Comparison of ENCODE assay signal across 22 cellular contexts in the genomic region with DNA sequence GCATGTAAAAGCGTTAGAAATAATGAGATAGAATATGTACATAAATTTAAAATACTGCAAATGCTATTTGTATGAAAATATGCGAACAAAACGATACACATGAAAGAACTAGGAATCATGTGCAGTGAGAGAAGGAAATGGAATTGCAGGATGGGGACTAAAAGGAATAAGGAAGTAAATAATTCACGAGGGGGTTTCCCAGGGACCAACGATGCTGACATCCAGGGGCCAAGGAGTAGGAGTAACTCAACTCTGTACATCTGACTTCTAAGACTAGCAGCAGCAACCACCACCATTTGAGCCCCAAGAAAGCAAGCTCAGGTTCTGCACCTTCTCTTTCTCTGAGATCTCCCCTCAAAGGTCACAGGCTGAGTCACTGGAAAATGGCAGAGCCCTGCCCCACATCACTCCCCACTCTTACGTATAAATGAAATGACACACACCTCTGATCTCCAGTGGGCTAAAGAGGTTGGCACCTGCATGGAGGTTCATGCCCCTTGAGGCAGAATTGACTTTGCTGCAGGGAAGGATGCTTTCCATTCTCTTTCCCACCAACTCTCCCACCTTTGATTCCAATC.
DNase-seq lines count a peak whose midpoint lies in the region; ATAC-seq lines count a peak whose summit lies in the region.
"Had no signal": no experiment of that assay in that cellular context is flagged by ENCODE, and none has a peak within 500 bp of the region (broad histone marks: within the 10 kb centered on the region; RNA-seq: fewer than 3 reads in every experiment).

No MANE protein-coding gene starts in this region.

- H3K79me2 ChIP-seq in mesendoderm (ENCODE audit: control insufficient read depth, insufficient read depth, low read length) = no peaks in the 10 kb centered on the region

- H3K4me3 ChIP-seq in mesendoderm (ENCODE audit: low read length) = no peak overlapping the region
- H3K4me3 ChIP-seq: suprapubic skin had no signal

- no peaks in the 10 kb centered on the region for H3K79me1 ChIP-seq in mesendoderm (ENCODE audit: low read length)

- peak overlapping the region; percentile 65 for H2AK5ac ChIP-seq in mesendoderm (ENCODE audit: low read length)

- peak; percentile 62 to 69 for ATAC-seq in activated CD4-positive, CD25-positive, alpha-beta regulatory T cell treated with anti-CD3 and anti-CD28 coated beads, Interleukin-2, amount 50 U/mL, for 24 hours
- peak; percentile 81 for ATAC-seq in stimulated activated naive CD8-positive, alpha-beta T cell treated with anti-CD3 and anti-CD28 coated beads, Interleukin-15, amount 100 ng/mL, for 72 hours
- ATAC-seq: effector memory CD8-positive, alpha-beta T cell; left colon had no signal

- H3K23ac ChIP-seq in mesendoderm (ENCODE audit: low read length) = no peak overlapping the region

- H3K9me3 Mint-ChIP-seq in stimulated activated naive CD8-positive, alpha-beta T cell treated with anti-CD3 and anti-CD28 coated beads, Interleukin-15, amount 100 ng/mL, for 72 hours = no peaks in the 10 kb centered on the region
- H3K9me3 Mint-ChIP-seq: activated naive CD4-positive, alpha-beta T cell treated with anti-CD3 and anti-CD28 coated beads, Interleukin-2, amount 50 U/mL, for 24 hours; effector memory CD8-positive, alpha-beta T cell; neural crest cell had no signal

- H4K5ac ChIP-seq in mesendoderm (ENCODE audit: low read length) = no peak overlapping the region

- H3K27ac ChIP-seq in mesendoderm (ENCODE audit: low read depth, low read length) = no peak overlapping the region

- no CpG with 5 or more reads among the region's 6 CpGs for WGBS in mesendoderm (ENCODE audit: extremely low coverage, insufficient coverage, low lambda C conversion rate)

- H2BK5ac ChIP-seq in mesendoderm (ENCODE audit: low read length) = no peak overlapping the region

- peaks cover 11% of the 10 kb centered on the region for H3K27me3 Mint-ChIP-seq in stimulated activated naive CD8-positive, alpha-beta T cell treated with anti-CD3 and anti-CD28 coated beads, Interleukin-15, amount 100 ng/mL, for 72 hours

- no peak overlapping the region for H3K4me2 ChIP-seq in mesendoderm (ENCODE audit: low read length)

- peak overlapping the region in 1 of 2 donors; percentile 30 for H3K4me3 Mint-ChIP-seq in stimulated activated naive CD8-positive, alpha-beta T cell treated with anti-CD3 and anti-CD28 coated beads, Interleukin-15, amount 100 ng/mL, for 72 hours
- H3K4me3 Mint-ChIP-seq: activated naive CD4-positive, alpha-beta T cell treated with anti-CD3 and anti-CD28 coated beads, Interleukin-2, amount 50 U/mL, for 24 hours; effector memory CD8-positive, alpha-beta T cell; neural crest cell had no signal

- no peak overlapping the region for H3K4ac ChIP-seq in mesendoderm (ENCODE audit: low read depth, low read length)

- H3K36me3 ChIP-seq in mesendoderm (ENCODE audit: control insufficient read depth, insufficient read depth, low read length) = no peaks in the 10 kb centered on the region
- H3K36me3 ChIP-seq: BE2C, suprapubic skin had no signal

- H3K18ac ChIP-seq in mesendoderm (ENCODE audit: low read length) = no peak overlapping the region

- DNase-seq in activated CD4-positive, CD25-positive, alpha-beta regulatory T cell (lab: John Stamatoyannopoulos, UW) = no peak
- DNase-seq in stimulated activated CD4-positive, alpha-beta T cell treated with anti-CD3 and anti-CD28 coated beads, Interleukin-1b, Interleukin-23, amount 100 ng/mL, for 48 hours = peak; percentile 48
- DNase-seq in stimulated activated CD4-positive, alpha-beta T cell treated with anti-CD3 and anti-CD28 coated beads, Interleukin-12 subunit alpha, Interleukin-12 subunit beta, amount 100 ng/mL, for 4 hours = no peak
- DNase-seq in mesendoderm (no peak), islet precursor cell (no peak), ureter (ENCODE audit: low spot score) (no peak)
- DNase-seq in stimulated activated naive CD8-positive, alpha-beta T cell treated with anti-CD3 and anti-CD28 coated beads, Interleukin-15, amount 100 ng/mL, for 72 hours = peak; percentile 26 to 36
- DNase-seq: BE2C; effector memory CD8-positive, alpha-beta T cell; KG1; left colon; midbrain; MV-4-11; NCI-H1694 treated with DMSO at 0.1 percent for 48 hours; NCI-H226; NCI-H82; SHP77; T-helper 1 cell had no signal

- no peak overlapping the region for H2BK120ac ChIP-seq in mesendoderm (ENCODE audit: low read depth, low read length)

- H4K8ac ChIP-seq in mesendoderm (ENCODE audit: low read depth, low read length) = no peak overlapping the region

- peak overlapping the region in 1 of 2 donors; percentile 59 for H3K27ac Mint-ChIP-seq in stimulated activated naive CD8-positive, alpha-beta T cell treated with anti-CD3 and anti-CD28 coated beads, Interleukin-15, amount 100 ng/mL, for 72 hours
- H3K27ac Mint-ChIP-seq: activated naive CD4-positive, alpha-beta T cell treated with anti-CD3 and anti-CD28 coated beads, Interleukin-2, amount 50 U/mL, for 24 hours; effector memory CD8-positive, alpha-beta T cell had no signal

- H3K4me1 ChIP-seq in mesendoderm (ENCODE audit: control insufficient read depth, low read depth, low read length) = peaks cover 8% of the 10 kb centered on the region
- H3K4me1 ChIP-seq: BE2C had no signal

- no peaks in the 10 kb centered on the region for H3K27me3 ChIP-seq in mesendoderm (ENCODE audit: insufficient read depth, low read length, poor library complexity)
- H3K27me3 ChIP-seq: BE2C, suprapubic skin had no signal

- no peak overlapping the region for H3K56ac ChIP-seq in mesendoderm (ENCODE audit: low read length)

- no peak overlapping the region for H3K9ac ChIP-seq in mesendoderm (ENCODE audit: low read length)

- peaks cover 34% of the 10 kb centered on the region for H3K4me1 Mint-ChIP-seq in stimulated activated naive CD8-positive, alpha-beta T cell treated with anti-CD3 and anti-CD28 coated beads, Interleukin-15, amount 100 ng/mL, for 72 hours
- H3K4me1 Mint-ChIP-seq: neural crest cell had no signal

- no peak overlapping the region for H2BK15ac ChIP-seq in mesendoderm (replicated peaks; ENCODE audit: low read depth)

Comparison
In these comparisons a context has a peak if more than half of its experiments do, and no peak if none do; other contexts are left out.
1. DNase-seq: peak in stimulated activated CD4-positive, alpha-beta T cell treated with anti-CD3 and anti-CD28 coated beads, Interleukin-1b, Interleukin-23, amount 100 ng/mL, for 48 hours (single experiment) and stimulated activated naive CD8-positive, alpha-beta T cell treated with anti-CD3 and anti-CD28 coated beads, Interleukin-15, amount 100 ng/mL, for 72 hours (2 of 2); none in activated CD4-positive, CD25-positive, alpha-beta regulatory T cell (0 of 4), stimulated activated CD4-positive, alpha-beta T cell treated with anti-CD3 and anti-CD28 coated beads, Interleukin-12 subunit alpha, Interleukin-12 subunit beta, amount 100 ng/mL, for 4 hours (single experiment), mesendoderm (single experiment), islet precursor cell (single experiment) and ureter (single experiment).